8 cellular contexts compared by ENCODE assay signal in genomic region chr1:23424171-23424959, GRCh38. TPM values are rescaled to one million over a fixed set of nuclear protein-coding genes. Genes with fewer than 3 reads are reported as not detected.
DNase-seq lines count a peak whose midpoint lies in the region; ATAC-seq and TF ChIP-seq lines count a peak whose summit lies in the region.

Gene TCEA3, minus strand, starts transcription at chr1:23424748. Its CDS starts 115 bp downstream, at chr1:23424633.

- peak within 1 kb of the TSS; percentile 60 for H3K9ac ChIP-seq in ES-I3 (ENCODE audit: low read depth, low read length)
- peak within 1 kb of the TSS; percentile 72 to 76 for H3K9ac ChIP-seq in duodenal mucosa (ENCODE audit: low read depth in 1 of 2, low read length in 2 of 2)

- no peaks in the 10 kb centered on the region for H3K9me3 Mint-ChIP-seq in WTC11

- no peaks in the 10 kb centered on the region for H3K9me3 ChIP-seq in ES-I3 (ENCODE audit: control insufficient read depth, insufficient read depth, low read length)
- H3K9me3 ChIP-seq in duodenal mucosa (ENCODE audit: control insufficient read depth in 1 of 2, low read length in 2 of 2): no peaks in the 10 kb centered on the region
- H3K9me3 ChIP-seq in mononuclear cell (ENCODE audit: low read depth, low read length): no peaks in the 10 kb centered on the region
- no peaks in the 10 kb centered on the region for H3K9me3 ChIP-seq in tibial artery

- CTCF ChIA-PET in WTC11 (lab: Charles Lee): interaction anchor here (0.7 to 5.6 kb wide), 12 partner anchors 12 to 240 kb away, joined by 3 to 37 read pairs (median 4); partner anchors contain the start of gene ASAP3

- H3K4me3 Mint-ChIP-seq in WTC11: peak within 1 kb of the TSS; percentile 73

- peaks cover 95% of the 10 kb centered on the region for H3K27me3 Mint-ChIP-seq in WTC11 (ENCODE audit: low read depth)

- ATAC-seq in WTC11 (peak; percentile 34), HG03520 (IDR thresholded peaks at IDR 0.05; ENCODE audit: unreplicated experiment) (no peak), HG03378 (IDR thresholded peaks at IDR 0.05; ENCODE audit: unreplicated experiment) (no peak)

- DNase-seq in WTC11 (ENCODE audit: low spot score) (peak; percentile 33), tibial artery (peak in 1 of 2 donors; percentile 85), OCI-M1 (lab: John Stamatoyannopoulos, UW) (no peak)

- no peaks in the 10 kb centered on the region for H3K27me3 ChIP-seq in duodenal mucosa (ENCODE audit: control insufficient read depth in 1 of 2, insufficient read depth in 2 of 2, low read length in 2 of 2)
- H3K27me3 ChIP-seq in mononuclear cell (ENCODE audit: insufficient read depth, low read length): peaks cover 27% of the 10 kb centered on the region
- H3K27me3 ChIP-seq in tibial artery: no peaks in the 10 kb centered on the region

- H3K4me1 Mint-ChIP-seq in WTC11: peaks cover 11% of the 10 kb centered on the region

- H3K4me3 ChIP-seq in duodenal mucosa (ENCODE audit: low read depth in 1 of 2, low read length in 2 of 2) (peak within 1 kb of the TSS; percentile 72 to 79), mononuclear cell (ENCODE audit: low read length) (peak within 1 kb of the TSS; percentile 24), tibial artery (peak within 1 kb of the TSS; percentile 65 to 68)

- H3K36me3 ChIP-seq in ES-I3 (ENCODE audit: insufficient read depth, low read length) (peaks cover 2% of the 10 kb centered on the region; the same call in 1 of the 2 replicates), duodenal mucosa (ENCODE audit: control insufficient read depth in 1 of 2, insufficient read depth in 2 of 2, low read length in 2 of 2) (no peaks in the 10 kb centered on the region), tibial artery (peaks cover 0 to 17% (median 4%) of the 10 kb centered on the region in 3 donors)

- H3K27ac Mint-ChIP-seq in WTC11: no peak within 1 kb of the TSS

- H3K36me3 Mint-ChIP-seq in WTC11: peaks cover 15% of the 10 kb centered on the region

- TF ChIP-seq CTCF in WTC11 (IDR thresholded peaks at IDR 0.05) (no peak), tibial artery (IDR thresholded peaks at IDR 0.05) (no peak)

- H3K27ac ChIP-seq in duodenal mucosa (ENCODE audit: low read depth, low read length) (peak within 1 kb of the TSS; percentile 81), tibial artery (peak within 1 kb of the TSS; percentile 74 to 83)

- H3K4me1 ChIP-seq in ES-I3 (ENCODE audit: insufficient read depth, low read length): peaks cover 9% of the 10 kb centered on the region; the same call in 1 of the 2 replicates
- peaks cover 20 to 31% of the 10 kb centered on the region in 2 donors for H3K4me1 ChIP-seq in duodenal mucosa (ENCODE audit: control insufficient read depth in 1 of 2, insufficient read depth in 2 of 2, low read length in 2 of 2)
- peaks cover 27% of the 10 kb centered on the region for H3K4me1 ChIP-seq in mononuclear cell (ENCODE audit: insufficient read depth, low read length)
- peaks cover 0 to 25% (median 21%) of the 10 kb centered on the region in 4 donors for H3K4me1 ChIP-seq in tibial artery

- POLR2A ChIA-PET in WTC11 (lab: Charles Lee): interaction anchor here (0.5 to 1.4 kb wide), 4 partner anchors 12 to 290 kb away, joined by 3 to 4 read pairs (median 3); no protein-coding TSS in a partner anchor

- intact Hi-C loops in tibial artery (cut with DNase I; ENCODE audit: low total_unique reads): no loop called here

TF ChIP-seq in WTC11, 78 proteins besides CTCF, POLR2A, EP300 and RAD21:
- TF ChIP-seq E2F5 (CRISPR knock-in tag; IDR thresholded peaks at IDR 0.05) (no peak), JUN (CRISPR knock-in tag; IDR thresholded peaks at IDR 0.05) (0 out of 2 replicates have a peak, but pooled peaks have one; percentile 12), ZNF423 (CRISPR knock-in tag; IDR thresholded peaks at IDR 0.05) (no peak), FOXP4 (CRISPR knock-in tag; IDR thresholded peaks at IDR 0.05) (no peak), ZBTB21 (CRISPR knock-in tag; IDR thresholded peaks at IDR 0.05; ENCODE audit: borderline replicate concordance) (no peak)

RNA-seq across cellular contexts. Expression of gene TCEA3, which starts in this region (rescaled TPM):
- total RNA-seq in WTC11 (2021) (0.37 to 0.89 TPM (median 0.73 TPM) in 3 replicates), mononuclear cell (19.2 TPM)

Comparison
In these comparisons a context has a peak if more than half of its experiments do, and no peak if none do; other contexts are left out.
1. RNA of gene TCEA3 (total RNA-seq): 19.2 TPM in mononuclear cell (single experiment); 0.37 to 0.89 TPM in WTC11; every median in the first group is over 10 times any median in the second.
2. Peak in DNase-seq and ATAC-seq in WTC11; RNA of the gene not detected or under 1 TPM.
3. H3K4me3 ChIP-seq: peak in every context shown above with its lines; median percentile 76 in duodenal mucosa; 66 in tibial artery; 24 in mononuclear cell.